1 cellular context compared by ENCODE assay signal in the genomic region with DNA sequence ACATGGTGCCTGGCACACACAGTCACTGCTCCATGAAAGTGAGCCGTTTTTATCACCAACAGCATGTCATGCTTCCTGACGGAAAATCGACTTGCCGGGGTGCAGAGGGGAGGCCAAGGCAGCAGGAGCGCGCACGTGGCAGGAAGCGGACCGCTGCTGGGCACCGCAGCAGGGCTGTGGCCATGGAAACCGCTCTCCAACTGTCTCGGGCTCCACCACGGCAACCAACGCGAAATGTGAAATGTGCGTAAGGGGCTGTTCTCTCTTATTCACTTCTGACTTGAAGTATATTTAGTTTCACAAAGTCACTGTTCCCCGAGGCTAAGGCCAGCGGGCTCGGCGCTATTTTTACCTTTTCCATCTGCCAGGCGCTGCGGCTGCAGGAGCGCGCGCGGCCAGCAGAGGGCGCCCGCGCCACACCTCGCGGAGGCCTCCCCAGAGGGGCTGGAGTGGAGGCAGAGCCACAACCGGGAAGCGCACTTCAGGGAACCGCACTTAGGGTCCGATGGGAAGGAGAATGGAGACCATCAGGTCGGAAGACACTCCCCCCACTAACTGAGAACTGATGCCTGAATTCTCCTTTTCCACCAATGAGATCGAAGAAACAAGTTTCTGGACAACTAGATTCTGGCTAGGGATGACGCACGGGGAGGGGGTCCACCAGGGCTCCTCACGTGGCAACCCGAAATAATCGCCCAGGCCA.
TF ChIP-seq lines count a peak whose summit lies in the region.

No MANE protein-coding gene starts in this region.

TF ChIP-seq in HepG2, 621 proteins besides CTCF, POLR2A, EP300 and RAD21 (continued from another document):
- TF ChIP-seq, protein P1, sequence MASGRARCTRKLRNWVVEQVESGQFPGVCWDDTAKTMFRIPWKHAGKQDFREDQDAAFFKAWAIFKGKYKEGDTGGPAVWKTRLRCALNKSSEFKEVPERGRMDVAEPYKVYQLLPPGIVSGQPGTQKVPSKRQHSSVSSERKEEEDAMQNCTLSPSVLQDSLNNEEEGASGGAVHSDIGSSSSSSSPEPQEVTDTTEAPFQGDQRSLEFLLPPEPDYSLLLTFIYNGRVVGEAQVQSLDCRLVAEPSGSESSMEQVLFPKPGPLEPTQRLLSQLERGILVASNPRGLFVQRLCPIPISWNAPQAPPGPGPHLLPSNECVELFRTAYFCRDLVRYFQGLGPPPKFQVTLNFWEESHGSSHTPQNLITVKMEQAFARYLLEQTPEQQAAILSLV (CRISPR knock-in tag; IDR thresholded peaks at IDR 0.05; ENCODE audit: borderline replicate concordance) = 0 out of 2 replicates have a peak, but pooled peaks have one; percentile 25
- TF ChIP-seq RBFOX2 (IDR thresholded peaks at IDR 0.05; ENCODE audit: low read depth, low read length) (peak; percentile 42; the same call in 1 of the 2 replicates), SCMH1 (CRISPR knock-in tag; IDR thresholded peaks at IDR 0.05; ENCODE audit: borderline replicate concordance) (no peak), KLF12 (CRISPR knock-in tag; IDR thresholded peaks at IDR 0.05; ENCODE audit: borderline replicate concordance) (no peak), FOXP1 (IDR thresholded peaks at IDR 0.05) (no peak), FOXP1 (CRISPR knock-in tag; IDR thresholded peaks at IDR 0.05) (no peak), HOXA3 (CRISPR knock-in tag; IDR thresholded peaks at IDR 0.05) (peak; percentile 68), SIX1 (CRISPR knock-in tag; IDR thresholded peaks at IDR 0.05; ENCODE audit: borderline replicate concordance) (no peak), AGO2 (optimal IDR thresholded peaks at IDR 0.05; ENCODE audit: low read depth, low read length) (peak; percentile 68), HNRNPLL (IDR thresholded peaks at IDR 0.05; ENCODE audit: low read depth, low read length, poor library complexity, severe bottlenecking) (peak; percentile 49), XRCC5 (optimal IDR thresholded peaks at IDR 0.05; ENCODE audit: low read length) (peak; percentile 59)
- TF ChIP-seq, protein P2, sequence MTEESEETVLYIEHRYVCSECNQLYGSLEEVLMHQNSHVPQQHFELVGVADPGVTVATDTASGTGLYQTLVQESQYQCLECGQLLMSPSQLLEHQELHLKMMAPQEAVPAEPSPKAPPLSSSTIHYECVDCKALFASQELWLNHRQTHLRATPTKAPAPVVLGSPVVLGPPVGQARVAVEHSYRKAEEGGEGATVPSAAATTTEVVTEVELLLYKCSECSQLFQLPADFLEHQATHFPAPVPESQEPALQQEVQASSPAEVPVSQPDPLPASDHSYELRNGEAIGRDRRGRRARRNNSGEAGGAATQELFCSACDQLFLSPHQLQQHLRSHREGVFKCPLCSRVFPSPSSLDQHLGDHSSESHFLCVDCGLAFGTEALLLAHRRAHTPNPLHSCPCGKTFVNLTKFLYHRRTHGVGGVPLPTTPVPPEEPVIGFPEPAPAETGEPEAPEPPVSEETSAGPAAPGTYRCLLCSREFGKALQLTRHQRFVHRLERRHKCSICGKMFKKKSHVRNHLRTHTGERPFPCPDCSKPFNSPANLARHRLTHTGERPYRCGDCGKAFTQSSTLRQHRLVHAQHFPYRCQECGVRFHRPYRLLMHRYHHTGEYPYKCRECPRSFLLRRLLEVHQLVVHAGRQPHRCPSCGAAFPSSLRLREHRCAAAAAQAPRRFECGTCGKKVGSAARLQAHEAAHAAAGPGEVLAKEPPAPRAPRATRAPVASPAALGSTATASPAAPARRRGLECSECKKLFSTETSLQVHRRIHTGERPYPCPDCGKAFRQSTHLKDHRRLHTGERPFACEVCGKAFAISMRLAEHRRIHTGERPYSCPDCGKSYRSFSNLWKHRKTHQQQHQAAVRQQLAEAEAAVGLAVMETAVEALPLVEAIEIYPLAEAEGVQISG (CRISPR knock-in tag; IDR thresholded peaks at IDR 0.05) = peak; percentile 44; the same call in 1 of the 2 replicates
